ENCODE assay signal across 10 cellular contexts in the genomic region with DNA sequence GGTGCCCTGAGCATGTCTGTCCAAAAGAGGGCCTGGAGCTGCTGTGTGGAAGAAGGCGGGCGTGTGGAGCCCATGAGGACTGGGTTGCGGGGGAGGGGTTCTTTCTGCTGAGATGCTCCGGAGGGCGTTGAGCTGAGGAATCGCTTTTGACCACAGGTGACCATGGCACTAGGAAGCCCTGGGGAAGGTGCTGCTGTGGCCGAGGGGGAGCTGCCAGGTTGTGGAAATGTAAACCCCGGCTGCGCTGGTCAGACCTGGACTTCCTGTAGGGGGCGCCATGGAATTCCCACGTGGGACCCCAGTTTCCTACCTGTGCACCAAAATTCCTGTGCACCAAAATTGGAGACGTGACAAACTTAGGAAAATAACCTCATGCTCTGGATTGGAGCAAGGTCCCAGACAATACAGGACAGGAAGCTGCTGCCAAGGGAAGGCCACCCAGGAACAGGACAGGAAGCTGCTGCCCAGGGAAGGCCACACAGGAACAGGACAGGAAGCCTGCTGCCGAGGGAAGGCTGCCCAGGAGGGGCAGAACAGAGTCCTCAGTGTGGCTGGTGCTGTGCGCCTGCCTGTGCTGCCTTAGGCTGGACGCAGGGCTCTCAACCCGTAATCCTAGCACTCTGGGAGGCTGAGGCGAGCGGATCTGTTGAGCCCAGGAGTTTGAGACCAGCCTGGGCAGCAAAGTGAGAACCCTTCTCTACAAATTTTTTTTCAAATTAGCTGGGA. TPM values are rescaled to one million over a fixed set of nuclear protein-coding genes. Genes with fewer than 3 reads are reported as not detected.
DNase-seq lines count a peak whose midpoint lies in the region; ATAC-seq, FAIRE-seq and TF ChIP-seq lines count a peak whose summit lies in the region.
"Had no signal": no experiment of that assay in that cellular context is flagged by ENCODE, and none has a peak within 500 bp of the region (broad histone marks: within the 10 kb centered on the region; RNA-seq: fewer than 3 reads in every experiment).

No MANE protein-coding gene starts in this region.

- peaks cover 40% of the 10 kb centered on the region for H3K36me3 ChIP-seq in A673 (ENCODE audit: insufficient read depth, low read length, poor library complexity, severe bottlenecking)

- DNase-seq in A673 (ENCODE audit: low spot score) (no peak), iPS-NIHi11 (ENCODE audit: low spot score) (peak; percentile 87), COLO668 (lab: John Stamatoyannopoulos, UW; ENCODE audit: unreplicated experiment) (no peak), NCI-H2107 treated with DMSO at 0.1 percent for 48 hours (lab: John Stamatoyannopoulos, UW; ENCODE audit: unreplicated experiment) (no peak), frontal cortex (ENCODE audit: low spot score in 2 of 2) (no peak), AG08396 (ENCODE audit: low spot score) (no peak)
- DNase-seq in activated naive CD8-positive, alpha-beta T cell treated with anti-CD3 and anti-CD28 coated beads, Interleukin-2, amount 10 ng/mL, durations not matched to agents 7 days and 5 days, result no peak
- DNase-seq: DMS79 treated with DMSO at 0.1 percent for 48 hours, NCI-H1436 treated with DMSO at 0.1 percent for 48 hours had no signal

- H3K4me1 ChIP-seq in A673 (ENCODE audit: insufficient read depth, low read length, poor library complexity, severe bottlenecking), result no peaks in the 10 kb centered on the region

- no TSS peak for BruUV-seq in A673 (replicated peaks; lab: Mats Ljungman, UMichigan)

- intact Hi-C loops in A673 (cut with micrococcal nuclease; ENCODE audit: unreplicated experiment), result no loop called here

- TF ChIP-seq CTCF in A673 (conservative IDR thresholded peaks at IDR 0.05; ENCODE audit: low read depth, low read length) (peak; percentile 66), GM12873 (IDR thresholded peaks at IDR 0.05; ENCODE audit: insufficient read depth, low read depth, low read length, missing control alignments) (peak; percentile 45)

- CTCF ChIA-PET in A673 (lab: Charles Lee), result no interaction called here

- no peaks in the 10 kb centered on the region for H3K27me3 ChIP-seq in A673 (replicated peaks; ENCODE audit: insufficient read depth, low read depth, low read length, poor library complexity)

- H3K36me3 Mint-ChIP-seq in activated naive CD8-positive, alpha-beta T cell treated with anti-CD3 and anti-CD28 coated beads, Interleukin-2, amount 10 ng/mL, durations not matched to agents 7 days and 5 days, result peaks cover 32% of the 10 kb centered on the region

- peaks cover 12% of the 10 kb centered on the region for H3K4me1 Mint-ChIP-seq in activated naive CD8-positive, alpha-beta T cell treated with anti-CD3 and anti-CD28 coated beads, Interleukin-2, amount 10 ng/mL, durations not matched to agents 7 days and 5 days

- FAIRE-seq in frontal cortex (lab: Jason Lieb, UNC), result no peak

- H3K27ac Mint-ChIP-seq in activated naive CD8-positive, alpha-beta T cell treated with anti-CD3 and anti-CD28 coated beads, Interleukin-2, amount 10 ng/mL, durations not matched to agents 7 days and 5 days, result peak overlapping the region; percentile 61

- H3K9me3 Mint-ChIP-seq in activated naive CD8-positive, alpha-beta T cell treated with anti-CD3 and anti-CD28 coated beads, Interleukin-2, amount 10 ng/mL, durations not matched to agents 7 days and 5 days, result no peaks in the 10 kb centered on the region

- H3K4me3 Mint-ChIP-seq in activated naive CD8-positive, alpha-beta T cell treated with anti-CD3 and anti-CD28 coated beads, Interleukin-2, amount 10 ng/mL, durations not matched to agents 7 days and 5 days, result no peak overlapping the region

- H3K27me3 Mint-ChIP-seq in activated naive CD8-positive, alpha-beta T cell treated with anti-CD3 and anti-CD28 coated beads, Interleukin-2, amount 10 ng/mL, durations not matched to agents 7 days and 5 days, result no peaks in the 10 kb centered on the region

- no peak overlapping the region for H3K27ac ChIP-seq in A673 (ENCODE audit: low read depth, low read length, poor library complexity, severe bottlenecking)

- POLR2A ChIA-PET in A673 (lab: Charles Lee; ENCODE audit: low non-redundant PET), result no interaction called here
- POLR2A ChIA-PET in activated naive CD8-positive, alpha-beta T cell treated with anti-CD3 and anti-CD28 coated beads, Interleukin-2, amount 10 ng/mL, durations not matched to agents 7 days and 5 days (lab: Charles Lee), result interaction anchor here (0.6 kb wide), 1 partner anchor 29 kb away, joined by 3 read pairs; the partner anchor contains the start of gene MAEA

- no peaks in the 10 kb centered on the region for H3K9me3 ChIP-seq in A673 (ENCODE audit: low read depth, low read length, poor library complexity, severe bottlenecking)

- ATAC-seq in activated naive CD8-positive, alpha-beta T cell treated with anti-CD3 and anti-CD28 coated beads, Interleukin-2, amount 10 ng/mL, durations not matched to agents 7 days and 5 days (ENCODE audit: low read depth), result no peak

- H3K4me3 ChIP-seq in A673 (ENCODE audit: low read depth, low read length, poor library complexity, severe bottlenecking), result no peak overlapping the region

RNA-seq across cellular contexts. Expression of gene UVSSA, which starts 28.4 kb away (rescaled TPM):
- total RNA-seq in A673 (2021) (20.3 and 27.8 TPM in 2 replicates), frontal cortex (5.3 TPM)
- 10 to 100 TPM; 30.0 to 30.9 TPM for total RNA-seq in activated naive CD8-positive, alpha-beta T cell treated with anti-CD3 and anti-CD28 coated beads, Interleukin-2, amount 10 ng/mL, durations not matched to agents 7 days and 5 days

RNA-seq across cellular contexts. Expression of gene MAEA, which starts 29.0 kb away (rescaled TPM):
- total RNA-seq in A673 (2021), result 85.9 and 87.0 TPM in 2 replicates
- 10 to 100 TPM; 73.2 to 82.9 TPM for total RNA-seq in activated naive CD8-positive, alpha-beta T cell treated with anti-CD3 and anti-CD28 coated beads, Interleukin-2, amount 10 ng/mL, durations not matched to agents 7 days and 5 days
- total RNA-seq in frontal cortex, result 31.4 TPM
